20 cellular contexts compared by ENCODE assay signal in the genomic region with DNA sequence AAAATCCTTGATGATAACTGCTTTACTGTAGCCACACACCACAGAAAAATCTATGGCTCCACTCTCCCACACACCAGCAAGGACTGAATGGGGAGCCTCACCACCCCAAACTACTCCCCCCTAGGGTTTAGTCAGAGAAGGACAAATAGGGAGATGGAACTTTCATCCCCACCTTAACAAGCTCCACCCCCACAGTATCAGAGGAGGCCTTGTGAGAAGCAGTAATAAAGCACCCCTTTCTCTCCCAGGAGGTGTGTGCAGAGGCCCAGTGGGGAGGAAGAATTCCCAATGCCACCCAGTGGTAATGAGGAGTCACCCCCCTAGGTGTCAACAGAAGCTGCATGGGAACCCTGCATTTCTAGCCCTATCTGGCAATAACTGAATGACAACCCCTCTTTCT.
"Had no signal": no experiment of that assay in that cellular context is flagged by ENCODE, and none has a peak within 500 bp of the region (broad histone marks: within the 10 kb centered on the region; RNA-seq: fewer than 3 reads in every experiment).

No MANE protein-coding gene starts in this region.

- H3K27me3 ChIP-seq: right atrium auricular region, sigmoid colon, transverse colon, upper lobe of right lung, uterus had no signal

- H3K9me3 ChIP-seq: right atrium auricular region, sigmoid colon, transverse colon, upper lobe of right lung, uterus had no signal

- DNase-seq: dermis blood vessel endothelial cell; effector memory CD4-positive, alpha-beta T cell; erythroblast; head of caudate nucleus; mesenchymal stem cell; midbrain; naive thymus-derived CD4-positive, alpha-beta T cell; sigmoid colon; stimulated activated CD4-positive, alpha-beta T cell treated with anti-CD3 and anti-CD28 coated beads, Interleukin-2, amount 100 ng/mL, for 24 hours; stimulated activated CD4-positive, alpha-beta T cell treated with anti-CD3 and anti-CD28 coated beads, Interleukin-4, amount 100 ng/mL, for 4 hours; stimulated activated naive CD8-positive, alpha-beta T cell treated with anti-CD3 and anti-CD28 coated beads, Interleukin-15, Interleukin-2, amounts not matched to agents 100 U/mL and 50 U/mL, for 24 hours; transverse colon; upper lobe of right lung; uterus had no signal

- H3K4me1 ChIP-seq: neural progenitor cell, right atrium auricular region, transverse colon, upper lobe of right lung, uterus had no signal

- H3K27ac ChIP-seq: coronary artery, neural progenitor cell, parathyroid adenoma, right atrium auricular region, transverse colon, upper lobe of right lung, uterus had no signal

- H3K36me3 ChIP-seq: neural progenitor cell, transverse colon, uterus had no signal

- ATAC-seq: left lobe of liver; naive thymus-derived CD4-positive, alpha-beta T cell; stimulated activated memory B cell treated with anti-CD40 and anti-IgM and Interleukin-4, amounts not matched to agents 10 μg/mL and 1 μg/mL and 100 μg/mL, for 72 hours; stimulated activated naive CD8-positive, alpha-beta T cell treated with anti-CD3 and anti-CD28 coated beads, Interleukin-15, Interleukin-2, amounts not matched to agents 100 U/mL and 50 U/mL, for 24 hours; upper lobe of right lung had no signal

- H3K4me3 ChIP-seq: coronary artery, neural progenitor cell, right atrium auricular region, sigmoid colon, transverse colon, upper lobe of right lung, uterus had no signal
